ENCODE assay signal across 10 cellular contexts in the genomic region with DNA sequence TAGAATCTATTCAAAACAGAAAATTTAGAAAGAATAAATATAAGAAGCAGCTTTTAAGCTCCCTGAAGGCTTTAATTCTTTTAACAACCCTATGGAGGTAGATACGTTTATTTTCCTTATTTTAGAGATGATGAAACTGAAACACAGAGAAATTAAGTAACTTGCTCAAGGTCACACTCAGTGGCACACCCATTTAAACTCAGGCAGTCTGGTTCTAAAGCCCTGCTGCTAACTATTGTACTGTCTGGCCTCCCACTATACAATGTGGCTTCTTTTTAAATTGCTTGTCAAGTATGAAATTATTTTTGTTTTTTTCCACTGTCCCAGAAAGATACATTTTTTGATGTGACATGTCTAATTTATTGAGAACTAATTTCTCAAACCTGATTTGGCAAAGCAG. TPM values are rescaled to one million over a fixed set of nuclear protein-coding genes. Genes with fewer than 3 reads are reported as not detected.
DNase-seq lines count a peak whose midpoint lies in the region; ATAC-seq and TF ChIP-seq lines count a peak whose summit lies in the region.
"Had no signal": no experiment of that assay in that cellular context is flagged by ENCODE, and none has a peak within 500 bp of the region (broad histone marks: within the 10 kb centered on the region; RNA-seq: fewer than 3 reads in every experiment).

No MANE protein-coding gene starts in this region.

- peaks cover 79% of the 10 kb centered on the region for H3K79me2 ChIP-seq in PC-9 (ENCODE audit: low read depth)

- intact Hi-C loops in PC-9 (cut with micrococcal nuclease; ENCODE audit: unreplicated experiment) = loop anchor here (5.0 kb wide), 1 partner anchor 114 kb away; the partner anchor contains the start of gene ECI2

- peaks cover 32% of the 10 kb centered on the region for H4K20me1 ChIP-seq in PC-9 (ENCODE audit: insufficient read depth)

- TF ChIP-seq POLR2A in erythroblast (IDR thresholded peaks at IDR 0.05; ENCODE audit: low read length) = no peak

- no peak overlapping the region for H2AFZ ChIP-seq in PC-9

- POLR2A ChIA-PET in PC-9 (lab: Charles Lee; ENCODE audit: unreplicated experiment) = interaction anchor here (0.6 kb wide), 1 partner anchor 771 kb away, joined by 3 read pairs; no protein-coding TSS in a partner anchor

- H3K27ac ChIP-seq in PC-9 = no peak overlapping the region

- peak overlapping the region; percentile 94 for H3K4me2 ChIP-seq in PC-9
- H3K4me2 ChIP-seq in skeletal muscle satellite cell (ENCODE audit: low read length) = peak overlapping the region; percentile 90

- H3K27me3 ChIP-seq in PC-9 (ENCODE audit: insufficient read depth, low read depth) (no peaks in the 10 kb centered on the region), skeletal muscle satellite cell (ENCODE audit: control insufficient read depth, insufficient read depth, low read length) (no peaks in the 10 kb centered on the region)

- peak; percentile 63 for DNase-seq in SIG-M5 treated with dmso at 0.1 percent for 504 hours (lab: John Stamatoyannopoulos, UW; ENCODE audit: unreplicated experiment)
- DNase-seq in SIG-M5 (lab: John Stamatoyannopoulos, UW) = no peak
- DNase-seq in PC-9 = no peak
- peak; percentile 44 to 65 for DNase-seq in erythroblast (lab: John Stamatoyannopoulos, UW)
- no peak for DNase-seq in DMS53 treated with DMSO at 0.1 percent for 48 hours (lab: John Stamatoyannopoulos, UW; ENCODE audit: unreplicated experiment)
- no peak for DNase-seq in KBM-7
- DNase-seq: ACHN, hypothalamus had no signal

- no peaks in the 10 kb centered on the region for H3K9me3 ChIP-seq in PC-9 (ENCODE audit: insufficient read depth, low read depth)
- H3K9me3 ChIP-seq in skeletal muscle satellite cell (replicated peaks; ENCODE audit: low read length) = no peaks in the 10 kb centered on the region

- BruUV-seq in PC-9 (replicated peaks; lab: Mats Ljungman, UMichigan) = no TSS peak

- H3K36me3 ChIP-seq in PC-9 (ENCODE audit: low read depth) = no peaks in the 10 kb centered on the region
- peaks cover under 1% of the 10 kb centered on the region for H3K36me3 ChIP-seq in skeletal muscle satellite cell (ENCODE audit: insufficient read depth, low read length)

- H3K4me1 ChIP-seq in PC-9 (replicated peaks; ENCODE audit: insufficient read depth) = peaks cover 24% of the 10 kb centered on the region
- H3K4me1 ChIP-seq in skeletal muscle satellite cell (ENCODE audit: control insufficient read depth, insufficient read depth, low read length) = peaks cover 14% of the 10 kb centered on the region

- no peak for ATAC-seq in HG03175 (IDR thresholded peaks at IDR 0.05; ENCODE audit: unreplicated experiment)

- peak overlapping the region; percentile 98 for H3K9ac ChIP-seq in skeletal muscle satellite cell (ENCODE audit: low read depth, low read length)

- in situ Hi-C loops in KBM-7 (cut with MboI; ENCODE audit: low pct_unique_long_range_greater_than_20kb, low sequenced_read_pairs) = loop anchor here (25.0 kb wide), 1 partner anchor 1036 kb away; the partner anchor contains the start of gene NQO2

- CTCF ChIA-PET in PC-9 (lab: Charles Lee) = no interaction called here

- no peaks in the 10 kb centered on the region for H3K9me2 ChIP-seq in PC-9 (ENCODE audit: insufficient read depth)

- no peak for TF ChIP-seq CTCF in PC-9 (conservative IDR thresholded peaks at IDR 0.05)

- H3K4me3 ChIP-seq in PC-9 (peak overlapping the region; percentile 95; the same call in 1 of the 2 replicates), skeletal muscle satellite cell (ENCODE audit: low read length) (peak overlapping the region; percentile 86)

- peaks cover 21% of the 10 kb centered on the region for H3F3A ChIP-seq in PC-9 (ENCODE audit: insufficient read depth, low read depth)

RNA-seq across cellular contexts. Expression of gene FAM217A, which starts 55.7 kb away (rescaled TPM):
- not detected in 2 replicates for total RNA-seq in PC-9 (2021)
- total RNA-seq in skeletal muscle satellite cell (2012; rRNA removed) = not detected in 2 replicates

Comparison
In these comparisons a context has a peak if more than half of its experiments do, and no peak if none do; other contexts are left out.
1. DNase-seq: peak in SIG-M5 treated with dmso at 0.1 percent for 504 hours (single experiment) and erythroblast (2 of 2); none in SIG-M5 (single experiment), PC-9 (0 of 2), DMS53 treated with DMSO at 0.1 percent for 48 hours (single experiment) and KBM-7 (single experiment).